15 cellular contexts compared by ENCODE assay signal in genomic region chr11:1140642-1141490, GRCh38. TPM values are rescaled to one million over a fixed set of nuclear protein-coding genes. Genes with fewer than 3 reads are reported as not detected.
"Had no signal": no experiment of that assay in that cellular context is flagged by ENCODE, and none has a peak within 500 bp of the region (broad histone marks: within the 10 kb centered on the region; RNA-seq: fewer than 3 reads in every experiment).

No MANE protein-coding gene starts in this region.

- H3K27ac Mint-ChIP-seq: activated CD4-positive, alpha-beta T cell treated with anti-CD3 and anti-CD28 coated beads, Interleukin-2, amount 10 ng/mL, durations not matched to agents 7 days and 5 days; activated naive CD4-positive, alpha-beta T cell treated with anti-CD3 and anti-CD28 coated beads, Interleukin-2, amount 10 ng/mL, durations not matched to agents 7 days and 5 days; natural killer cell treated with Interleukin-12 subunit alpha and Interleukin-12 subunit beta and Interleukin-15 and Interleukin-18, amount 100 ng/mL, for 72 hours; WTC11 had no signal

- H3K27me3 Mint-ChIP-seq: activated naive CD4-positive, alpha-beta T cell treated with anti-CD3 and anti-CD28 coated beads, Interleukin-2, amount 10 ng/mL, durations not matched to agents 7 days and 5 days had no signal

- ATAC-seq: activated T-cell treated with anti-CD3 and anti-CD28 coated beads, Interleukin-2, amount 50 U/mL, for 4 hours; left ventricle myocardium superior; natural killer cell treated with Interleukin-12 subunit alpha and Interleukin-12 subunit beta and Interleukin-15 and Interleukin-18, amount 100 ng/mL, for 72 hours; WTC11 had no signal

- H3K9me3 ChIP-seq: uterus had no signal

- DNase-seq: activated CD4-positive, alpha-beta T cell treated with anti-CD3 and anti-CD28 coated beads, Interleukin-2, amount 10 ng/mL, durations not matched to agents 7 days and 5 days; activated naive CD4-positive, alpha-beta T cell treated with anti-CD3 and anti-CD28 coated beads, Interleukin-2, amount 10 ng/mL, durations not matched to agents 7 days and 5 days; activated T-cell treated with anti-CD3 and anti-CD28 coated beads, Interleukin-2, amount 50 U/mL, for 4 hours; left ventricle myocardium superior; mesenchymal stem cell; SJCRH30; stimulated activated CD4-positive, alpha-beta T cell treated with anti-CD3 and anti-CD28 coated beads, Interleukin-1b, Interleukin-23, amount 100 ng/mL, for 48 hours; uterus had no signal

- H3K36me3 Mint-ChIP-seq: activated naive CD4-positive, alpha-beta T cell treated with anti-CD3 and anti-CD28 coated beads, Interleukin-2, amount 10 ng/mL, durations not matched to agents 7 days and 5 days had no signal

- H3K4me1 Mint-ChIP-seq: activated CD4-positive, alpha-beta T cell treated with anti-CD3 and anti-CD28 coated beads, Interleukin-2, amount 10 ng/mL, durations not matched to agents 7 days and 5 days; activated naive CD4-positive, alpha-beta T cell treated with anti-CD3 and anti-CD28 coated beads, Interleukin-2, amount 10 ng/mL, durations not matched to agents 7 days and 5 days; WTC11 had no signal

- H3K4me3 Mint-ChIP-seq: activated CD4-positive, alpha-beta T cell treated with anti-CD3 and anti-CD28 coated beads, Interleukin-2, amount 10 ng/mL, durations not matched to agents 7 days and 5 days; activated naive CD4-positive, alpha-beta T cell treated with anti-CD3 and anti-CD28 coated beads, Interleukin-2, amount 10 ng/mL, durations not matched to agents 7 days and 5 days; activated T-cell treated with anti-CD3 and anti-CD28 coated beads, Interleukin-2, amount 50 U/mL, for 4 hours; natural killer cell treated with Interleukin-12 subunit alpha and Interleukin-12 subunit beta and Interleukin-15 and Interleukin-18, amount 100 ng/mL, for 72 hours; WTC11 had no signal

- H3K27me3 ChIP-seq: SJCRH30, uterus had no signal

- H3K4me1 ChIP-seq: esophagus muscularis mucosa, SJCRH30, uterus had no signal

- H3K4me3 ChIP-seq: esophagus muscularis mucosa, SJCRH30, uterus had no signal

- H3K27ac ChIP-seq: esophagus muscularis mucosa, SJCRH30, uterus had no signal

- H3K36me3 ChIP-seq: esophagus muscularis mucosa, SJCRH30, uterus had no signal

RNA-seq across cellular contexts. Expression of gene MUC5AC, which starts 16.9 kb away (rescaled TPM):
- total RNA-seq: activated CD4-positive, alpha-beta T cell treated with anti-CD3 and anti-CD28 coated beads, Interleukin-2, amount 10 ng/mL, durations not matched to agents 7 days and 5 days; astrocyte; kidney epithelial cell; left ventricle myocardium superior; natural killer cell treated with Interleukin-12 subunit alpha and Interleukin-12 subunit beta and Interleukin-15 and Interleukin-18, amount 100 ng/mL, for 72 hours; osteoblast; SJCRH30; T-helper 2 cell treated with Interferon-gamma antibody and Interleukin-4, amounts not matched to agents 100 ng/mL and 5 ng/mL, for 36 hours had no signal
